In genomic region chr16:30539000-30539964, GRCh38 we compare ENCODE assay signal across 1 cellular context.
TF ChIP-seq lines count a peak whose summit lies in the region.

No MANE protein-coding gene starts in this region.

TF ChIP-seq in K562, 482 proteins besides CTCF, POLR2A, EP300 and RAD21 (continues in another document):
- TF ChIP-seq FOXA1 (IDR thresholded peaks at IDR 0.05; ENCODE audit: borderline replicate concordance) (no peak), MEIS2 (IDR thresholded peaks at IDR 0.05; ENCODE audit: partially characterized antibody) (peak; percentile 17), FOXJ3 (CRISPR knock-in tag; IDR thresholded peaks at IDR 0.05) (no peak), MAFG (tag; conservative IDR thresholded peaks at IDR 0.05) (peak; percentile 69), ZNF316 (IDR thresholded peaks at IDR 0.05) (peak; percentile 95), RERE (CRISPR knock-in tag; IDR thresholded peaks at IDR 0.05; ENCODE audit: borderline replicate concordance) (no peak), BCOR (IDR thresholded peaks at IDR 0.05) (no peak), JUND (IDR thresholded peaks at IDR 0.05; ENCODE audit: borderline replicate concordance, low read depth, low read length) (0 out of 2 replicates have a peak, but pooled peaks have one; percentile 7), JUND (tag; IDR thresholded peaks at IDR 0.05; ENCODE audit: borderline replicate concordance, low read depth, low read length) (no peak), XRCC3 (IDR thresholded peaks at IDR 0.05) (no peak), SIX5 (IDR thresholded peaks at IDR 0.05; ENCODE audit: borderline replicate concordance in 1 of 2, insufficient read depth in 1 of 2, low read depth in 1 of 2, low read length in 2 of 2) (no peak), ZFX (CRISPR knock-in tag; IDR thresholded peaks at IDR 0.05) (peak; percentile 41), MAFK (IDR thresholded peaks at IDR 0.05; ENCODE audit: low read length) (peak; percentile 65), ZNF280B (CRISPR knock-in tag; IDR thresholded peaks at IDR 0.05) (no peak), MLLT1 (IDR thresholded peaks at IDR 0.05) (no peak), ZNF592 (IDR thresholded peaks at IDR 0.05) (0 out of 2 replicates have a peak, but pooled peaks have one; percentile 19), RAD51 (IDR thresholded peaks at IDR 0.05; ENCODE audit: borderline replicate concordance, low read depth) (no peak), ILF3 (IDR thresholded peaks at IDR 0.05; ENCODE audit: borderline replicate concordance) (no peak), ZHX1 (conservative IDR thresholded peaks at IDR 0.05; ENCODE audit: low read length) (no peak), MCM3 (IDR thresholded peaks at IDR 0.05) (no peak), HDAC3 (IDR thresholded peaks at IDR 0.05; ENCODE audit: borderline replicate concordance, partially characterized antibody) (no peak), POLR2AphosphoS5 (IDR thresholded peaks at IDR 0.05; ENCODE audit: control insufficient read depth, insufficient read depth, low read depth, low read length) (no peak), GATA2 (CRISPR knock-in tag; IDR thresholded peaks at IDR 0.05) (no peak), NFE2 (IDR thresholded peaks at IDR 0.05; ENCODE audit: low read depth) (peak; percentile 77), PRPF4 (IDR thresholded peaks at IDR 0.05; ENCODE audit: insufficient read depth, low read depth, low read length, poor library complexity, severe bottlenecking) (no peak), GATAD2B (IDR thresholded peaks at IDR 0.05; ENCODE audit: borderline replicate concordance) (no peak), ZNF696 (CRISPR knock-in tag; conservative IDR thresholded peaks at IDR 0.05) (no peak), JUN (IDR thresholded peaks at IDR 0.05; ENCODE audit: borderline replicate concordance, low read depth, low read length) (0 out of 2 replicates have a peak, but pooled peaks have one; percentile 27), JUN (CRISPR knock-in tag; IDR thresholded peaks at IDR 0.05; ENCODE audit: borderline replicate concordance) (no peak), FOXM1 (IDR thresholded peaks at IDR 0.05; ENCODE audit: low read depth) (no peak), FOXM1 (CRISPR knock-in tag; IDR thresholded peaks at IDR 0.05; ENCODE audit: low read depth) (no peak), SMARCA5 (IDR thresholded peaks at IDR 0.05) (no peak), ZNF75A (CRISPR knock-in tag; IDR thresholded peaks at IDR 0.05) (no peak), MAFF (IDR thresholded peaks at IDR 0.05; ENCODE audit: low read length) (peak; percentile 46; the same call in 1 of the 2 replicates), U2AF2 (optimal IDR thresholded peaks at IDR 0.05; ENCODE audit: low read depth, low read length) (no peak), YY1 (IDR thresholded peaks at IDR 0.05; ENCODE audit: borderline replicate concordance in 1 of 3, control insufficient read depth in 1 of 3, extremely low read depth in 1 of 3, insufficient read depth in 3 of 3, insufficient read length in 1 of 3, insufficient replicate concordance in 2 of 3, low read depth in 1 of 3, low read length in 2 of 3) (peak in 1 of 3 experiments; percentile 20), BRD9 (IDR thresholded peaks at IDR 0.05; ENCODE audit: low read depth, partially characterized antibody) (no peak)
- TF ChIP-seq, protein P1, sequence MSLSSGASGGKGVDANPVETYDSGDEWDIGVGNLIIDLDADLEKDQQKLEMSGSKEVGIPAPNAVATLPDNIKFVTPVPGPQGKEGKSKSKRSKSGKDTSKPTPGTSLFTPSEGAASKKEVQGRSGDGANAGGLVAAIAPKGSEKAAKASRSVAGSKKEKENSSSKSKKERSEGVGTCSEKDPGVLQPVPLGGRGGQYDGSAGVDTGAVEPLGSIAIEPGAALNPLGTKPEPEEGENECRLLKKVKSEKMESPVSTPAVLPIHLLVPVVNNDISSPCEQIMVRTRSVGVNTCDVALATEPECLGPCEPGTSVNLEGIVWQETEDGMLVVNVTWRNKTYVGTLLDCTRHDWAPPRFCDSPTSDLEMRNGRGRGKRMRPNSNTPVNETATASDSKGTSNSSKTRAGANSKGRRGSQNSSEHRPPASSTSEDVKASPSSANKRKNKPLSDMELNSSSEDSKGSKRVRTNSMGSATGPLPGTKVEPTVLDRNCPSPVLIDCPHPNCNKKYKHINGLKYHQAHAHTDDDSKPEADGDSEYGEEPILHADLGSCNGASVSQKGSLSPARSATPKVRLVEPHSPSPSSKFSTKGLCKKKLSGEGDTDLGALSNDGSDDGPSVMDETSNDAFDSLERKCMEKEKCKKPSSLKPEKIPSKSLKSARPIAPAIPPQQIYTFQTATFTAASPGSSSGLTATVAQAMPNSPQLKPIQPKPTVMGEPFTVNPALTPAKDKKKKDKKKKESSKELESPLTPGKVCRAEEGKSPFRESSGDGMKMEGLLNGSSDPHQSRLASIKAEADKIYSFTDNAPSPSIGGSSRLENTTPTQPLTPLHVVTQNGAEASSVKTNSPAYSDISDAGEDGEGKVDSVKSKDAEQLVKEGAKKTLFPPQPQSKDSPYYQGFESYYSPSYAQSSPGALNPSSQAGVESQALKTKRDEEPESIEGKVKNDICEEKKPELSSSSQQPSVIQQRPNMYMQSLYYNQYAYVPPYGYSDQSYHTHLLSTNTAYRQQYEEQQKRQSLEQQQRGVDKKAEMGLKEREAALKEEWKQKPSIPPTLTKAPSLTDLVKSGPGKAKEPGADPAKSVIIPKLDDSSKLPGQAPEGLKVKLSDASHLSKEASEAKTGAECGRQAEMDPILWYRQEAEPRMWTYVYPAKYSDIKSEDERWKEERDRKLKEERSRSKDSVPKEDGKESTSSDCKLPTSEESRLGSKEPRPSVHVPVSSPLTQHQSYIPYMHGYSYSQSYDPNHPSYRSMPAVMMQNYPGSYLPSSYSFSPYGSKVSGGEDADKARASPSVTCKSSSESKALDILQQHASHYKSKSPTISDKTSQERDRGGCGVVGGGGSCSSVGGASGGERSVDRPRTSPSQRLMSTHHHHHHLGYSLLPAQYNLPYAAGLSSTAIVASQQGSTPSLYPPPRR (CRISPR knock-in tag; IDR thresholded peaks at IDR 0.05; ENCODE audit: borderline replicate concordance) = no peak
- TF ChIP-seq, protein P2, sequence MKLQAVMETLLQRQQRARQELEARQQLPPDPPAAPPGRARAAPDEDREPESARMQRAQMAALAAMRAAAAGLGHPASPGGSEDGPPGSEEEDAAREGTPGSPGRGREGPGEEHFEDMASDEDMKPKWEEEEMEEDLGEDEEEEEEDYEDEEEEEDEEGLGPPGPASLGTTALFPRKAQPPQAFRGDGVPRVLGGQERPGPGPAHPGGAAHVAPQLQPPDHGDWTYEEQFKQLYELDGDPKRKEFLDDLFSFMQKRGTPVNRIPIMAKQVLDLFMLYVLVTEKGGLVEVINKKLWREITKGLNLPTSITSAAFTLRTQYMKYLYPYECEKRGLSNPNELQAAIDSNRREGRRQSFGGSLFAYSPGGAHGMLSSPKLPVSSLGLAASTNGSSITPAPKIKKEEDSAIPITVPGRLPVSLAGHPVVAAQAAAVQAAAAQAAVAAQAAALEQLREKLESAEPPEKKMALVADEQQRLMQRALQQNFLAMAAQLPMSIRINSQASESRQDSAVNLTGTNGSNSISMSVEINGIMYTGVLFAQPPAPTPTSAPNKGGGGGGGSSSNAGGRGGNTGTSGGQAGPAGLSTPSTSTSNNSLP (IDR thresholded peaks at IDR 0.05; ENCODE audit: borderline replicate concordance, low read depth, low read length) = no peak
